In the genomic region with DNA sequence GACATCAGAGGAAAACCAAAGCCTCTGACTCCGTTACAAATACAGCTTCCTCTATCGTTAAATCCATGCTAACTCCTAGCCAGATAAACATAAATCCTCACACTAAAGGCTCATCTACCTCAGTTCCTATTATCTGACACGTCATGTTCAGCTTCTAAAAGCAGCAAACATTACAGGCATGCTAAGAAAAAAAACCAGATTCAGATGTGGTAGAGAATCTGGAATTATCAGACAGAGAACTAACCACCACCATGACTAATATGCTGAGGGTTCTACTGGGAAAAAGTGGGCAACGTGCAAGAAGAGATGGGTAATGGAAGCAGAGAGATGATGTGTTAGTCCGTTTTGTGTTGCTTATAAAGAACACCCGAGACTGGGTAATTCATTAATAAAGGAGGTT, we compare ENCODE assay signal across 18 cellular contexts. TPM values are rescaled to one million over a fixed set of nuclear protein-coding genes. Genes with fewer than 3 reads are reported as not detected.
A peak's percentile ranks its signal among the peaks of the same experiment; 100 is the strongest.
DNase-seq lines count a peak whose midpoint lies in the region; ATAC-seq and TF ChIP-seq lines count a peak whose summit lies in the region.
"Had no signal": no experiment of that assay in that cellular context is flagged by ENCODE, and none has a peak within 500 bp of the region (broad histone marks: within the 10 kb centered on the region; RNA-seq: fewer than 3 reads in every experiment).

No MANE protein-coding gene starts in this region.

- TF ChIP-seq CTCF in WERI-Rb-1 (IDR thresholded peaks at IDR 0.05; ENCODE audit: low read depth, low read length): no peak
- TF ChIP-seq CTCF in progenitor cell of endocrine pancreas (IDR thresholded peaks at IDR 0.05; ENCODE audit: unreplicated experiment): no peak

- H3K27ac Mint-ChIP-seq in progenitor cell of endocrine pancreas: peak overlapping the region; percentile 63
- no peak overlapping the region for H3K27ac Mint-ChIP-seq in activated naive CD8-positive, alpha-beta T cell treated with anti-CD3 and anti-CD28 coated beads for 36 hours
- H3K27ac Mint-ChIP-seq: activated T-cell treated with anti-CD3 and anti-CD28 coated beads, Interleukin-2, amount 50 U/mL, for 72 hours; CD14-positive monocyte had no signal

- peaks cover 2% of the 10 kb centered on the region for H3K9me3 ChIP-seq in WERI-Rb-1 (ENCODE audit: severe bottlenecking)

- 0 out of 2 replicates have a peak overlapping the region, but pooled peaks have one; percentile 16 for H3K27ac ChIP-seq in WERI-Rb-1
- H3K27ac ChIP-seq: thoracic aorta had no signal

- H3K36me3 Mint-ChIP-seq in progenitor cell of endocrine pancreas (ENCODE audit: insufficient read depth): peaks cover 15% of the 10 kb centered on the region
- peaks cover 2% of the 10 kb centered on the region for H3K36me3 Mint-ChIP-seq in activated naive CD8-positive, alpha-beta T cell treated with anti-CD3 and anti-CD28 coated beads for 36 hours
- H3K36me3 Mint-ChIP-seq: CD14-positive monocyte had no signal

- H3K9me3 Mint-ChIP-seq in progenitor cell of endocrine pancreas (ENCODE audit: low read depth): peaks cover 9% of the 10 kb centered on the region
- peaks cover 5% of the 10 kb centered on the region for H3K9me3 Mint-ChIP-seq in activated naive CD8-positive, alpha-beta T cell treated with anti-CD3 and anti-CD28 coated beads for 36 hours

- no peak overlapping the region for H3K4me3 Mint-ChIP-seq in progenitor cell of endocrine pancreas (ENCODE audit: low read depth)
- no peak overlapping the region for H3K4me3 Mint-ChIP-seq in activated naive CD8-positive, alpha-beta T cell treated with anti-CD3 and anti-CD28 coated beads for 36 hours
- H3K4me3 Mint-ChIP-seq: activated T-cell treated with anti-CD3 and anti-CD28 coated beads, Interleukin-2, amount 50 U/mL, for 72 hours; CD14-positive monocyte had no signal

- H3K27me3 Mint-ChIP-seq in progenitor cell of endocrine pancreas: no peaks in the 10 kb centered on the region
- H3K27me3 Mint-ChIP-seq in activated naive CD8-positive, alpha-beta T cell treated with anti-CD3 and anti-CD28 coated beads for 36 hours: no peaks in the 10 kb centered on the region

- no peaks in the 10 kb centered on the region for H3K27me3 ChIP-seq in WERI-Rb-1 (ENCODE audit: insufficient read depth, low read depth, severe bottlenecking)

- H3K36me3 ChIP-seq in WERI-Rb-1: no peaks in the 10 kb centered on the region
- H3K36me3 ChIP-seq: gastroesophageal sphincter, thoracic aorta had no signal

- no peak for ATAC-seq in GM18519 (IDR thresholded peaks at IDR 0.05; ENCODE audit: low FRiP score, unreplicated experiment)
- ATAC-seq: activated T-cell treated with anti-CD3 and anti-CD28 coated beads, Interleukin-2, amount 50 U/mL, for 72 hours; gastroesophageal sphincter; SK-N-SH treated with all-trans-retinoic acid at 6 μM for 48 hours had no signal

- no peak overlapping the region for H3K4me3 ChIP-seq in WERI-Rb-1 (ENCODE audit: low read depth, low read length)
- H3K4me3 ChIP-seq: gastroesophageal sphincter, thoracic aorta had no signal

- H3K4me1 Mint-ChIP-seq in progenitor cell of endocrine pancreas (ENCODE audit: low read depth): peaks cover 11% of the 10 kb centered on the region
- H3K4me1 Mint-ChIP-seq in activated naive CD8-positive, alpha-beta T cell treated with anti-CD3 and anti-CD28 coated beads for 36 hours: no peaks in the 10 kb centered on the region
- H3K4me1 Mint-ChIP-seq: CD14-positive monocyte had no signal

- peak; percentile 35 for DNase-seq in GM04503 (ENCODE audit: low read depth)
- no peak for DNase-seq in WERI-Rb-1
- DNase-seq in glomerular visceral epithelial cell (ENCODE audit: extremely low spot score): peak; percentile 54
- no peak for DNase-seq in progenitor cell of endocrine pancreas (ENCODE audit: low spot score, unreplicated experiment)
- DNase-seq in activated naive CD8-positive, alpha-beta T cell treated with anti-CD3 and anti-CD28 coated beads for 36 hours: no peak
- no peak for DNase-seq in SIG-M5 treated with dmso at 0.1 percent for 504 hours (lab: John Stamatoyannopoulos, UW; ENCODE audit: unreplicated experiment)
- DNase-seq: activated CD4-positive, alpha-beta T cell treated with anti-CD3 and anti-CD28 coated beads, Interleukin-2, amount 50 U/mL, for 48 hours; activated T-cell treated with anti-CD3 and anti-CD28 coated beads, Interleukin-2, amount 50 U/mL, for 72 hours; DMS79; NCI-H1048; NCI-H2107; nucleus accumbens; OCI-M1 had no signal

RNA-seq across cellular contexts. Expression of a gene that starts 48.5 kb away (rescaled TPM):
- total RNA-seq in progenitor cell of endocrine pancreas: 124 and 125 TPM in 2 replicates
- total RNA-seq in activated naive CD8-positive, alpha-beta T cell treated with anti-CD3 and anti-CD28 coated beads for 36 hours: 10 to 100 TPM; 51.3 to 52.3 TPM

Comparison
In these comparisons a context has a peak if more than half of its experiments do, and no peak if none do; other contexts are left out.
1. DNase-seq: peak in GM04503 (single experiment) and glomerular visceral epithelial cell (single experiment); none in WERI-Rb-1 (single experiment), progenitor cell of endocrine pancreas (single experiment), activated naive CD8-positive, alpha-beta T cell treated with anti-CD3 and anti-CD28 coated beads for 36 hours (single experiment) and SIG-M5 treated with dmso at 0.1 percent for 504 hours (single experiment).